ENCODE assay signal across 8 cellular contexts in genomic region chr15:79380755-79381499, GRCh38. TPM values are rescaled to one million over a fixed set of nuclear protein-coding genes. Genes with fewer than 3 reads are reported as not detected.
DNase-seq lines count a peak whose midpoint lies in the region; ATAC-seq and TF ChIP-seq lines count a peak whose summit lies in the region.

No MANE protein-coding gene starts in this region.

- no peak overlapping the region for H3K27ac ChIP-seq in endodermal cell (ENCODE audit: low read depth, low read length)

- H3K4me1 Mint-ChIP-seq in endodermal cell = peaks cover 13% of the 10 kb centered on the region

- TF ChIP-seq CTCF in endodermal cell (conservative IDR thresholded peaks at IDR 0.05) = peak; percentile 91

- H3K27me3 Mint-ChIP-seq in endodermal cell (ENCODE audit: insufficient read depth) = no peaks in the 10 kb centered on the region

- peak; percentile 67 for ATAC-seq in HG03457 (IDR thresholded peaks at IDR 0.05; ENCODE audit: unreplicated experiment)

- no peak overlapping the region for H3K27ac Mint-ChIP-seq in endodermal cell

- peaks cover 4% of the 10 kb centered on the region for H3K4me1 ChIP-seq in endodermal cell (ENCODE audit: control insufficient read depth, insufficient read depth, low read length)

- no peaks in the 10 kb centered on the region for H3K27me3 ChIP-seq in endodermal cell (ENCODE audit: control insufficient read depth, insufficient read depth, low read length, poor library complexity, severe bottlenecking)

- WGBS in endodermal cell (ENCODE audit: insufficient coverage in 1 of 2, insufficient read length in 1 of 2), 2 experiments = 36 to 54% methylated on average over 3 to 4 of the region's 4 CpGs

- peaks cover 10% of the 10 kb centered on the region for H3K9me3 ChIP-seq in endodermal cell (ENCODE audit: control insufficient read depth, low read length)

- peaks cover 7% of the 10 kb centered on the region for H3K9me3 Mint-ChIP-seq in endodermal cell

- no peak overlapping the region for H3K9ac ChIP-seq in endodermal cell (ENCODE audit: extremely low read depth, low read length, poor library complexity, severe bottlenecking)

- H3K4me3 ChIP-seq in endodermal cell (ENCODE audit: low read length) = no peak overlapping the region

- H3K36me3 ChIP-seq in endodermal cell (ENCODE audit: control insufficient read depth, insufficient read depth, low read length) = no peaks in the 10 kb centered on the region

- DNase-seq in DMS 273 (lab: John Stamatoyannopoulos, UW; ENCODE audit: unreplicated experiment) (peak; percentile 78), DMS 273 treated with DMSO at 0.1 percent for 48 hours (lab: John Stamatoyannopoulos, UW) (no peak), NCI-H82 treated with DMSO at 0.1 percent for 48 hours (lab: John Stamatoyannopoulos, UW; ENCODE audit: unreplicated experiment) (peak; percentile 36), endodermal cell (peak; percentile 94), middle frontal gyrus (ENCODE audit: extremely low spot score, low spot score) (peak; percentile 73)
- peak; percentile 29 to 62 for DNase-seq in activated CD8-positive, alpha-beta memory T cell treated with anti-CD3 and anti-CD28 coated beads for 1 hour (ENCODE audit: extremely low read depth in 1 of 2, low read depth in 1 of 2)
- peak; percentile 68 for DNase-seq in stimulated activated CD8-positive, alpha-beta memory T cell treated with anti-CD3 and anti-CD28 coated beads, Interleukin-4, amount 100 ng/mL, for 24 hours (ENCODE audit: low read depth)

- peaks cover 3% of the 10 kb centered on the region for H3K36me3 Mint-ChIP-seq in endodermal cell (ENCODE audit: low read depth)

- no peak overlapping the region for H3K4me3 Mint-ChIP-seq in endodermal cell

RNA-seq across cellular contexts. Expression of gene MINAR1, which starts 51.2 kb away (rescaled TPM):
- 1 to 10 TPM; 1.1 to 1.2 TPM for total RNA-seq in endodermal cell
- polyA plus RNA-seq in endodermal cell (2013, experiment 1 of 2) = 2.2 TPM
- polyA plus RNA-seq in endodermal cell (2013, experiment 2 of 2) = 2.2 TPM
